ENCODE assay signal across 1 cellular context in genomic region chr1:44819594-44820327, GRCh38.
TF ChIP-seq lines count a peak whose summit lies in the region.

No MANE protein-coding gene starts in this region.

TF ChIP-seq in K562, 482 proteins besides CTCF, POLR2A, EP300 and RAD21 (continued from another document and continues in another):
- TF ChIP-seq THRA (IDR thresholded peaks at IDR 0.05): no peak
- no peak for TF ChIP-seq MAFK (IDR thresholded peaks at IDR 0.05; ENCODE audit: low read length)
- TF ChIP-seq HNRNPL (IDR thresholded peaks at IDR 0.05; ENCODE audit: low read depth, low read length): peak; percentile 89
- TF ChIP-seq POLR3G (IDR thresholded peaks at IDR 0.05; ENCODE audit: extremely low read depth, insufficient read length, insufficient replicate concordance): no peak
- peak; percentile 96 for TF ChIP-seq FOXK1 (CRISPR knock-in tag; IDR thresholded peaks at IDR 0.05; ENCODE audit: borderline replicate concordance)
- no peak for TF ChIP-seq SAP30 (IDR thresholded peaks at IDR 0.05; ENCODE audit: borderline replicate concordance, insufficient read depth, low read depth, low read length, poor library complexity, severe bottlenecking)
- peak; percentile 64 for TF ChIP-seq HNRNPLL (IDR thresholded peaks at IDR 0.05; ENCODE audit: low read depth, low read length, poor library complexity, severe bottlenecking)
- peak; percentile 96 for TF ChIP-seq NR1H2 (CRISPR knock-in tag; IDR thresholded peaks at IDR 0.05)
- TF ChIP-seq E4F1 (CRISPR knock-in tag; IDR thresholded peaks at IDR 0.05; ENCODE audit: borderline replicate concordance): peak; percentile 78; the same call in 1 of the 2 replicates
- TF ChIP-seq STAT6 (CRISPR knock-in tag; IDR thresholded peaks at IDR 0.05): no peak; the same call in 1 of the 2 replicates
- peak; percentile 85 for TF ChIP-seq KLF1 (tag; IDR thresholded peaks at IDR 0.05)
- TF ChIP-seq MCM3 (IDR thresholded peaks at IDR 0.05): no peak
- TF ChIP-seq THAP7 (CRISPR knock-in tag; IDR thresholded peaks at IDR 0.05): peak; percentile 86; the same call in 1 of the 2 replicates
- TF ChIP-seq BRD4 (IDR thresholded peaks at IDR 0.05): peak; percentile 70; the same call in 1 of the 2 replicates
- peak; percentile 90; the same call in 1 of the 2 replicates for TF ChIP-seq ZNF695 (CRISPR knock-in tag; IDR thresholded peaks at IDR 0.05)
- no peak for TF ChIP-seq EHMT2 (IDR thresholded peaks at IDR 0.05)
- TF ChIP-seq ZNF253 (CRISPR knock-in tag; conservative IDR thresholded peaks at IDR 0.05): no peak; the same call in none of the 2 replicates
- TF ChIP-seq SIRT6 (IDR thresholded peaks at IDR 0.05; ENCODE audit: low read depth, low read length): no peak
- TF ChIP-seq HMG20B (CRISPR knock-in tag; IDR thresholded peaks at IDR 0.05): peak; percentile 90
- peak; percentile 26; the same call in 1 of the 2 replicates for TF ChIP-seq HDAC2 (IDR thresholded peaks at IDR 0.05)
- peak; percentile 49 for TF ChIP-seq RBBP5 (IDR thresholded peaks at IDR 0.05; ENCODE audit: borderline replicate concordance, insufficient read depth, low read length, poor library complexity, severe bottlenecking)
- peak; percentile 90; the same call in 1 of the 2 replicates for TF ChIP-seq ETV5 (CRISPR knock-in tag; IDR thresholded peaks at IDR 0.05; ENCODE audit: low read depth)
- TF ChIP-seq HDAC3 (IDR thresholded peaks at IDR 0.05; ENCODE audit: borderline replicate concordance, partially characterized antibody): peak; percentile 88
- TF ChIP-seq NR2F6 (CRISPR knock-in tag; IDR thresholded peaks at IDR 0.05): peak; percentile 44; the same call in 1 of the 2 replicates
- TF ChIP-seq ZNF586 (CRISPR knock-in tag; conservative IDR thresholded peaks at IDR 0.05): peak; percentile 85
- TF ChIP-seq TFE3 (CRISPR knock-in tag; IDR thresholded peaks at IDR 0.05): no peak
- peak; percentile 99 for TF ChIP-seq THRB (CRISPR knock-in tag; conservative IDR thresholded peaks at IDR 0.05)
- TF ChIP-seq E2F6 (IDR thresholded peaks at IDR 0.05; ENCODE audit: borderline replicate concordance in 1 of 2, extremely low read depth in 1 of 2, insufficient read depth in 1 of 2, insufficient read length in 1 of 2, low read depth in 1 of 2, low read length in 1 of 2, poor library complexity in 1 of 2, severe bottlenecking in 1 of 2): peak in 1 of 2 experiments; percentile 11
- peak; percentile 78 for TF ChIP-seq ASH1L (IDR thresholded peaks at IDR 0.05; ENCODE audit: borderline replicate concordance, low read depth, partially characterized antibody)
- no peak for TF ChIP-seq ZNF133 (CRISPR knock-in tag; IDR thresholded peaks at IDR 0.05)
- no peak for TF ChIP-seq CBX8 (IDR thresholded peaks at IDR 0.05; ENCODE audit: borderline replicate concordance, extremely low read depth, low read depth, low read length, poor library complexity, severe bottlenecking)
- TF ChIP-seq PATZ1 (CRISPR knock-in tag; IDR thresholded peaks at IDR 0.05; ENCODE audit: borderline replicate concordance): peak; percentile 92
- TF ChIP-seq TEAD4 (IDR thresholded peaks at IDR 0.05; ENCODE audit: low read length): peak; percentile 97
- TF ChIP-seq TEAD4 (CRISPR knock-in tag; IDR thresholded peaks at IDR 0.05; ENCODE audit: borderline replicate concordance): no peak
- peak; percentile 60; the same call in 1 of the 2 replicates for TF ChIP-seq MITF (IDR thresholded peaks at IDR 0.05)
- no peak for TF ChIP-seq ZFPM2 (CRISPR knock-in tag; IDR thresholded peaks at IDR 0.05)
- TF ChIP-seq KHSRP (IDR thresholded peaks at IDR 0.05): peak; percentile 70
- TF ChIP-seq TEAD2 (tag; IDR thresholded peaks at IDR 0.05): no peak
- TF ChIP-seq CC2D1A (IDR thresholded peaks at IDR 0.05): peak; percentile 15; the same call in 1 of the 2 replicates
- peak; percentile 96 for TF ChIP-seq CAMTA2 (CRISPR knock-in tag; conservative IDR thresholded peaks at IDR 0.05)
- TF ChIP-seq HSF4 (CRISPR knock-in tag; IDR thresholded peaks at IDR 0.05; ENCODE audit: borderline replicate concordance): no peak
- no peak for TF ChIP-seq MTA1 (IDR thresholded peaks at IDR 0.05; ENCODE audit: borderline replicate concordance)
- TF ChIP-seq SRSF9 (IDR thresholded peaks at IDR 0.05; ENCODE audit: borderline replicate concordance, low read depth, low read length): no peak
- peak; percentile 91 for TF ChIP-seq ZNF77 (CRISPR knock-in tag; IDR thresholded peaks at IDR 0.05)
- TF ChIP-seq RBM34 (IDR thresholded peaks at IDR 0.05; ENCODE audit: borderline replicate concordance, insufficient read depth, low read length): no peak
- peak; percentile 72 for TF ChIP-seq ZNF41 (CRISPR knock-in tag; conservative IDR thresholded peaks at IDR 0.05)
- peak; percentile 94; the same call in 1 of the 2 replicates for TF ChIP-seq ZC3H4 (CRISPR knock-in tag; IDR thresholded peaks at IDR 0.05; ENCODE audit: borderline replicate concordance)
- no peak for TF ChIP-seq CBFB (CRISPR knock-in tag; IDR thresholded peaks at IDR 0.05)
- TF ChIP-seq LEF1 (IDR thresholded peaks at IDR 0.05): peak; percentile 88
- TF ChIP-seq HOMEZ (CRISPR knock-in tag; IDR thresholded peaks at IDR 0.05): no peak
- no peak for TF ChIP-seq HDGF (IDR thresholded peaks at IDR 0.05)
- TF ChIP-seq KAT2B (IDR thresholded peaks at IDR 0.05; ENCODE audit: low read depth, low read length): no peak
- TF ChIP-seq PTBP1 (IDR thresholded peaks at IDR 0.05; ENCODE audit: low read depth, low read length): peak; percentile 95; the same call in 1 of the 2 replicates
